16 cellular contexts compared by ENCODE assay signal in genomic region chr1:168803696-168804510, GRCh38.
DNase-seq lines count a peak whose midpoint lies in the region; ATAC-seq, FAIRE-seq and TF ChIP-seq lines count a peak whose summit lies in the region.
"Had no signal": no experiment of that assay in that cellular context is flagged by ENCODE, and none has a peak within 500 bp of the region (broad histone marks: within the 10 kb centered on the region; RNA-seq: fewer than 3 reads in every experiment).

No MANE protein-coding gene starts in this region.

- POLR2A ChIA-PET in H1 (lab: Charles Lee; ENCODE audit: partially characterized antibody) (no interaction called here), SK-N-SH (lab: Yijun Ruan, JAX) (no interaction called here)

- peak; percentile 10 to 21; a peak in 2 of 4 replicates for TF ChIP-seq RAD21 in H1 (IDR thresholded peaks at IDR 0.05 in 1 of 2, conservative IDR thresholded peaks at IDR 0.05 in 1 of 2; ENCODE audit: low read depth in 2 of 2, low read length in 2 of 2)
- TF ChIP-seq RAD21 in SK-N-SH (IDR thresholded peaks at IDR 0.05; ENCODE audit: low read length): no peak

- no peak overlapping the region for H2BK5ac ChIP-seq in H1 (ENCODE audit: low read depth, low read length)

- H3K4me1 ChIP-seq in H1 (replicated peaks in 1 of 4; ENCODE audit: control insufficient read depth in 3 of 4, insufficient read depth in 4 of 4, low read length in 3 of 4) (no peaks in the 10 kb centered on the region; a peak in 1 of 7 replicates), SK-N-SH (ENCODE audit: control insufficient read depth in 1 of 2, insufficient read depth in 2 of 2, low read depth in 1 of 2, low read length in 1 of 2) (peaks cover 0 to 4% of the 10 kb centered on the region in 2 experiments; a peak in 1 of 4 replicates)
- H3K4me1 ChIP-seq: BLaER1 had no signal

- TF ChIP-seq POLR2A in H1 (IDR thresholded peaks at IDR 0.05; ENCODE audit: control extremely low read depth in 1 of 2, low read depth in 2 of 2, low read length in 2 of 2): no peak

- no peak overlapping the region for H2AK5ac ChIP-seq in H1 (ENCODE audit: low read depth, low read length)

- TF ChIP-seq EP300 in H1 (IDR thresholded peaks at IDR 0.05; ENCODE audit: borderline replicate concordance in 1 of 2, low read depth in 2 of 2, low read length in 2 of 2) (no peak), SK-N-SH (IDR thresholded peaks at IDR 0.05; ENCODE audit: borderline replicate concordance in 1 of 2, low read depth in 1 of 2, low read length in 1 of 2) (no peak)

- H3K36me3 ChIP-seq in H1 (ENCODE audit: control insufficient read depth in 2 of 4, insufficient read depth in 4 of 4, low read length in 3 of 4) (no peaks in the 10 kb centered on the region), SK-N-SH (replicated peaks in 1 of 2; ENCODE audit: control insufficient read depth in 1 of 2, insufficient read depth in 2 of 2, low read length in 1 of 2) (no peaks in the 10 kb centered on the region)
- H3K36me3 ChIP-seq: BLaER1 had no signal

- no peaks in the 10 kb centered on the region for H3K79me1 ChIP-seq in H1 (ENCODE audit: low read depth, low read length)

- no peak overlapping the region for H2BK120ac ChIP-seq in H1 (replicated peaks; ENCODE audit: low read depth, low read length)

- H3K23me2 ChIP-seq in H1 (ENCODE audit: low read depth, low read length): no peaks in the 10 kb centered on the region

- CTCF ChIA-PET in H1 (lab: Charles Lee; ENCODE audit: partially characterized antibody) (interaction anchor here (0.7 kb wide), 1 partner anchor 16 kb away, joined by 3 read pairs; no protein-coding TSS in a partner anchor), SK-N-SH (lab: Yijun Ruan, JAX) (interaction anchor here (0.5 kb wide), 1 partner anchor 199 kb away, joined by 3 read pairs; no protein-coding TSS in a partner anchor)

- H3K4me3 ChIP-seq in H1 (ENCODE audit: extremely low read depth in 1 of 4, insufficient read depth in 2 of 4, low read depth in 3 of 4, low read length in 4 of 4) (no peak overlapping the region), SK-N-SH (ENCODE audit: low read depth in 2 of 2, low read length in 1 of 2) (no peak overlapping the region)
- H3K4me3 ChIP-seq: BLaER1 had no signal

- no peak overlapping the region for H4K91ac ChIP-seq in H1 (replicated peaks; ENCODE audit: insufficient read length, low read length)

- DNase-seq in ELF-1 (ENCODE audit: low read depth, low spot score): peak; percentile 10
- peak; percentile 61 to 77 for DNase-seq in NCI-H526 (lab: John Stamatoyannopoulos, UW)
- DNase-seq in H1 (ENCODE audit: low read depth in 1 of 2, low spot score in 2 of 2): no peak
- peak; percentile 9 for DNase-seq in occipital lobe (lab: John Stamatoyannopoulos, UW)
- no peak for DNase-seq in activated CD4-positive, CD25-positive, alpha-beta regulatory T cell (lab: John Stamatoyannopoulos, UW)
- no peak for DNase-seq in SK-N-SH
- no peak for DNase-seq in activated naive CD4-positive, alpha-beta T cell treated with anti-CD3 and anti-CD28 coated beads, Interleukin-2, amount 50 U/mL, for 16 hours
- DNase-seq: activated CD8-positive, alpha-beta memory T cell treated with anti-CD3 and anti-CD28 coated beads, Interleukin-2, amount 10 ng/mL, durations not matched to agents 7 days and 5 days; activated naive CD8-positive, alpha-beta T cell treated with anti-CD3 and anti-CD28 coated beads, Interleukin-2, amount 10 ng/mL, durations not matched to agents 7 days and 5 days; foreskin fibroblast; NCI-H1048; PC-3 had no signal

- no peak overlapping the region for H2BK12ac ChIP-seq in H1 (ENCODE audit: low read depth, low read length)

- no peak overlapping the region for H3K4ac ChIP-seq in H1 (replicated peaks; ENCODE audit: insufficient read length, low read depth, low read length)

- no peak for ATAC-seq in activated CD4-positive, CD25-positive, alpha-beta regulatory T cell treated with anti-CD3 and anti-CD28 coated beads, Interleukin-2, amount 50 U/mL, for 24 hours
- ATAC-seq: activated CD8-positive, alpha-beta memory T cell treated with anti-CD3 and anti-CD28 coated beads, Interleukin-2, amount 10 ng/mL, durations not matched to agents 7 days and 5 days; left lobe of liver; PC-3; stimulated activated memory B cell treated with anti-CD40 and anti-IgM and Interleukin-4, amounts not matched to agents 10 μg/mL and 1 μg/mL and 100 μg/mL, for 72 hours had no signal

- H3K9ac ChIP-seq in H1 (replicated peaks in 1 of 4; ENCODE audit: extremely low read depth in 1 of 4, low read depth in 3 of 4, low read length in 3 of 4): no peak overlapping the region
- no peak overlapping the region for H3K9ac ChIP-seq in SK-N-SH
- H3K9ac ChIP-seq: BLaER1 had no signal

- no peak overlapping the region for H2BK15ac ChIP-seq in H1 (ENCODE audit: low read length)

- H3K79me2 ChIP-seq in H1 (ENCODE audit: control insufficient read depth in 1 of 2, insufficient read depth in 2 of 2, low read length in 2 of 2): no peaks in the 10 kb centered on the region
- H3K79me2 ChIP-seq in SK-N-SH (ENCODE audit: insufficient read depth): no peaks in the 10 kb centered on the region

- H4K20me1 ChIP-seq in H1 (replicated peaks in 1 of 2; ENCODE audit: control insufficient read depth in 1 of 2, insufficient read depth in 2 of 2, low read length in 2 of 2) (no peaks in the 10 kb centered on the region), SK-N-SH (ENCODE audit: insufficient read depth) (no peaks in the 10 kb centered on the region)
- H4K20me1 ChIP-seq: BLaER1 had no signal

- H3F3A ChIP-seq in SK-N-SH (replicated peaks; ENCODE audit: insufficient read depth): no peaks in the 10 kb centered on the region

- no peaks in the 10 kb centered on the region for H3K9me2 ChIP-seq in SK-N-SH

- no peak overlapping the region for H4K8ac ChIP-seq in H1 (ENCODE audit: extremely low read depth, insufficient read depth, low read length)

- H3K27ac ChIP-seq in H1 (ENCODE audit: low read depth, low read length) (no peak overlapping the region), SK-N-SH (ENCODE audit: low read depth in 2 of 2, low read length in 1 of 2) (no peak overlapping the region)
- H3K27ac ChIP-seq: BLaER1 had no signal

- H3K9me3 ChIP-seq in H1 (ENCODE audit: insufficient read depth in 2 of 2, low read depth in 1 of 2, low read length in 1 of 2) (no peaks in the 10 kb centered on the region), SK-N-SH (no peaks in the 10 kb centered on the region)
- H3K9me3 ChIP-seq: BLaER1 had no signal

- no peak overlapping the region for H2BK20ac ChIP-seq in H1 (ENCODE audit: low read length)

- peak in 1 of 3 experiments; percentile 4; a peak in 1 of 4 replicates for TF ChIP-seq CTCF in H1 (IDR thresholded peaks at IDR 0.05; ENCODE audit: control extremely low read depth in 1 of 3, insufficient read depth in 1 of 3, low read depth in 1 of 3, low read length in 3 of 3)
- TF ChIP-seq CTCF in SK-N-SH (IDR thresholded peaks at IDR 0.05): no peak

- H3K4me2 ChIP-seq in H1 (ENCODE audit: insufficient read depth in 1 of 2, low read depth in 2 of 2, low read length in 2 of 2) (no peak overlapping the region), SK-N-SH (no peak overlapping the region)
- H3K4me2 ChIP-seq: BLaER1 had no signal

- H3K27me3 ChIP-seq in H1 (replicated peaks in 1 of 4; ENCODE audit: control insufficient read depth in 3 of 4, extremely low read depth in 1 of 4, insufficient read depth in 3 of 4, low read length in 3 of 4): no peaks in the 10 kb centered on the region
- H3K27me3 ChIP-seq in SK-N-SH (ENCODE audit: insufficient read depth): no peaks in the 10 kb centered on the region
- H3K27me3 ChIP-seq: BLaER1 had no signal

- peak; percentile 68 for FAIRE-seq in H1 (lab: Jason Lieb, UNC)

- H3K23ac ChIP-seq in H1 (ENCODE audit: insufficient read length): no peak overlapping the region

- H2AFZ ChIP-seq in H1 (ENCODE audit: low read length): no peak overlapping the region
- H2AFZ ChIP-seq in SK-N-SH (ENCODE audit: low read depth): no peak overlapping the region

- WGBS in H1 (ENCODE audit: extremely low coverage in 1 of 2, insufficient coverage in 1 of 2, insufficient read length in 1 of 2, insufficient replicate concordance in 2 of 2, low coverage in 1 of 2, low lambda C conversion rate in 2 of 2, missing lambda C conversion rate in 1 of 2), 2 experiments: 82% methylated on average over 8 of the region's 8 CpGs; no CpG with 5 or more reads in 1 of the 2 experiments
- WGBS in SK-N-SH (ENCODE audit: low lambda C conversion rate): 84% methylated on average over 8 of the region's 8 CpGs

- no peak overlapping the region for H4K5ac ChIP-seq in H1 (ENCODE audit: insufficient read length, low read depth, low read length)

- H3K18ac ChIP-seq in H1 (ENCODE audit: extremely low read depth, low read length): no peak overlapping the region

- no peak overlapping the region for H3K14ac ChIP-seq in H1 (ENCODE audit: insufficient read length)

- H3K56ac ChIP-seq in H1 (replicated peaks; ENCODE audit: insufficient read length, low read depth, low read length): no peak overlapping the region

TF ChIP-seq in H1, 55 proteins besides CTCF, POLR2A, EP300 and RAD21:
- TF ChIP-seq RFX5 (IDR thresholded peaks at IDR 0.05; ENCODE audit: borderline replicate concordance, low read depth, low read length): no peak
- no peak for TF ChIP-seq YY1 (IDR thresholded peaks at IDR 0.05; ENCODE audit: low read depth, low read length)
- no peak for TF ChIP-seq TBP (IDR thresholded peaks at IDR 0.05; ENCODE audit: low read depth, low read length)
- TF ChIP-seq SIRT6 (IDR thresholded peaks at IDR 0.05; ENCODE audit: low read length): no peak
- no peak for TF ChIP-seq JUND (IDR thresholded peaks at IDR 0.05; ENCODE audit: low read length)

TF ChIP-seq in SK-N-SH, 30 proteins besides CTCF, POLR2A, EP300 and RAD21:
- TF ChIP-seq GABPA (IDR thresholded peaks at IDR 0.05; ENCODE audit: low read depth) (no peak), IRF3 (IDR thresholded peaks at IDR 0.05; ENCODE audit: low read depth, low read length) (no peak), TCF12 (IDR thresholded peaks at IDR 0.05) (no peak), FOXJ3 (CRISPR knock-in tag; IDR thresholded peaks at IDR 0.05) (no peak), MAX (IDR thresholded peaks at IDR 0.05; ENCODE audit: low read depth) (no peak), CHD2 (IDR thresholded peaks at IDR 0.05; ENCODE audit: low read length, partially characterized antibody) (no peak)
TF ChIP-seq in SK-N-SH: peak in this region for 0.

Comparison
In these comparisons a context has a peak if more than half of its experiments do, and no peak if none do; other contexts are left out.
1. DNase-seq: peak in ELF-1 (single experiment), NCI-H526 (2 of 2) and occipital lobe (single experiment); none in H1 (0 of 2), activated CD4-positive, CD25-positive, alpha-beta regulatory T cell (0 of 4), SK-N-SH (single experiment) and activated naive CD4-positive, alpha-beta T cell treated with anti-CD3 and anti-CD28 coated beads, Interleukin-2, amount 50 U/mL, for 16 hours (single experiment).